8 cellular contexts compared by ENCODE assay signal in the genomic region with DNA sequence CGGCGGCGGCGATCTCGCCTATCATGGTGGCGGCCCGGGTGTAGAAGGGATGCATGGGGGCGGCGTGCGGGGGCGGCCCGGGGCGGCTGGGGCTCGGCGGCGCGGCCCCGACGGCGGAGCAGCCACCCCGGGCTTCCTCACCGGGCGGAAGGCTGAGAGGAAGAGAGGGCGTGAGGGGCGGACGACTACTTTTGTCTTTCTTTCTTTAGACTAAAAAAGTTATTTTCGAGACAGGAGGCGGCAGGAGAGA. TPM values are rescaled to one million over a fixed set of nuclear protein-coding genes. Genes with fewer than 3 reads are reported as not detected.
DNase-seq lines count a peak whose midpoint lies in the region; ATAC-seq and TF ChIP-seq lines count a peak whose summit lies in the region.

No MANE protein-coding gene starts in this region.

- no peaks in the 10 kb centered on the region for H3K27me3 ChIP-seq in CD4-positive, alpha-beta memory T cell (ENCODE audit: insufficient read depth, low read length)
- H3K27me3 ChIP-seq in heart right ventricle (no peaks in the 10 kb centered on the region), skeletal muscle satellite cell (ENCODE audit: control insufficient read depth, insufficient read depth, low read length) (no peaks in the 10 kb centered on the region)

- peak overlapping the region; percentile 86 for H3K27ac ChIP-seq in CD4-positive, alpha-beta memory T cell (ENCODE audit: low read depth, low read length)
- peak overlapping the region; percentile 84 to 99 (median 98) for H3K27ac ChIP-seq in heart right ventricle

- CTCF ChIA-PET in CD4-positive, alpha-beta memory T cell (lab: Charles Lee; ENCODE audit: partially characterized antibody): interaction anchor here (0.6 to 6.6 kb wide), 36 partner anchors 12 to 763 kb away, joined by 3 to 91 read pairs (median 4); no protein-coding TSS in a partner anchor
- CTCF ChIA-PET in activated CD4-positive, alpha-beta memory T cell treated with anti-CD3 and anti-CD28 coated beads, Interleukin-2, amount 10 ng/mL, durations not matched to agents 7 days and 5 days (lab: Charles Lee): interaction anchor here (0.6 to 4.8 kb wide), 20 partner anchors 8 to 764 kb away, joined by 3 to 48 read pairs (median 9); no protein-coding TSS in a partner anchor

- DNase-seq in CD4-positive, alpha-beta memory T cell: no peak
- DNase-seq in activated CD4-positive, alpha-beta memory T cell treated with anti-CD3 and anti-CD28 coated beads, Interleukin-2, amount 10 ng/mL, durations not matched to agents 7 days and 5 days: no peak
- no peak for DNase-seq in heart right ventricle
- DNase-seq in NCI-H2081 (lab: John Stamatoyannopoulos, UW): no peak
- DNase-seq in NCI-H2081 treated with DMSO at 0.1 percent for 48 hours (lab: John Stamatoyannopoulos, UW): no peak
- no peak for DNase-seq in activated effector memory CD4-positive, alpha-beta T cell treated with anti-CD3 and anti-CD28 coated beads, Interleukin-2, amount 50 U/mL, for 16 hours

- H3K27me3 Mint-ChIP-seq in CD4-positive, alpha-beta memory T cell: no peaks in the 10 kb centered on the region
- no peaks in the 10 kb centered on the region for H3K27me3 Mint-ChIP-seq in activated CD4-positive, alpha-beta memory T cell treated with anti-CD3 and anti-CD28 coated beads, Interleukin-2, amount 10 ng/mL, durations not matched to agents 7 days and 5 days

- peak overlapping the region; percentile 92 to 100 (median 100) for H3K4me3 Mint-ChIP-seq in CD4-positive, alpha-beta memory T cell
- peak overlapping the region; percentile 99 for H3K4me3 Mint-ChIP-seq in activated CD4-positive, alpha-beta memory T cell treated with anti-CD3 and anti-CD28 coated beads, Interleukin-2, amount 10 ng/mL, durations not matched to agents 7 days and 5 days

- peaks cover 0 to 18% (median under 1%) of the 10 kb centered on the region in 8 donors for H3K9me3 Mint-ChIP-seq in CD4-positive, alpha-beta memory T cell
- H3K9me3 Mint-ChIP-seq in activated CD4-positive, alpha-beta memory T cell treated with anti-CD3 and anti-CD28 coated beads, Interleukin-2, amount 10 ng/mL, durations not matched to agents 7 days and 5 days: no peaks in the 10 kb centered on the region

- peak; percentile 18 for ATAC-seq in HG02642 (IDR thresholded peaks at IDR 0.05; ENCODE audit: poor library complexity, unreplicated experiment)
- ATAC-seq in heart right ventricle: peak in 6 of 8 donors; percentile 0 to 11 (median 0)

- H3K4me3 ChIP-seq in CD4-positive, alpha-beta memory T cell (ENCODE audit: low read length in 2 of 2): peak overlapping the region in 1 of 2 donors; percentile 83
- H3K4me3 ChIP-seq in heart right ventricle: peak overlapping the region; percentile 83 to 98 (median 90)
- peak overlapping the region; percentile 92 for H3K4me3 ChIP-seq in skeletal muscle satellite cell (ENCODE audit: low read length)

- peaks cover 33% of the 10 kb centered on the region for H3K36me3 ChIP-seq in CD4-positive, alpha-beta memory T cell (ENCODE audit: insufficient read depth, low read length)
- H3K36me3 ChIP-seq in heart right ventricle: peaks cover 0 to 43% (median 5%) of the 10 kb centered on the region in 9 donors
- H3K36me3 ChIP-seq in skeletal muscle satellite cell (ENCODE audit: insufficient read depth, low read length): peaks cover 33% of the 10 kb centered on the region

- H3K9me3 ChIP-seq in CD4-positive, alpha-beta memory T cell (ENCODE audit: control insufficient read depth in 1 of 2, low read length in 2 of 2): no peaks in the 10 kb centered on the region
- H3K9me3 ChIP-seq in heart right ventricle (no peaks in the 10 kb centered on the region), skeletal muscle satellite cell (replicated peaks; ENCODE audit: low read length) (no peaks in the 10 kb centered on the region)

- no peak for TF ChIP-seq CTCF in heart right ventricle (IDR thresholded peaks at IDR 0.05)

- H3K4me2 ChIP-seq in skeletal muscle satellite cell (ENCODE audit: low read length): peak overlapping the region; percentile 83

- peaks cover 23% of the 10 kb centered on the region for H3K4me1 ChIP-seq in CD4-positive, alpha-beta memory T cell (ENCODE audit: insufficient read depth, low read length)
- peaks cover 0 to 31% (median 8%) of the 10 kb centered on the region in 9 donors for H3K4me1 ChIP-seq in heart right ventricle
- peaks cover 11% of the 10 kb centered on the region for H3K4me1 ChIP-seq in skeletal muscle satellite cell (ENCODE audit: control insufficient read depth, insufficient read depth, low read length)

- POLR2A ChIA-PET in CD4-positive, alpha-beta memory T cell (lab: Charles Lee; ENCODE audit: partially characterized antibody): interaction anchor here (0.5 to 10.8 kb wide), 118 partner anchors 11 to 784 kb away, joined by 3 to 630 read pairs (median 6); a partner anchor contains a TSS
- POLR2A ChIA-PET in activated CD4-positive, alpha-beta memory T cell treated with anti-CD3 and anti-CD28 coated beads, Interleukin-2, amount 10 ng/mL, durations not matched to agents 7 days and 5 days (lab: Charles Lee): interaction anchor here (0.6 to 7.0 kb wide), 77 partner anchors 9 to 1297 kb away, joined by 3 to 397 read pairs (median 6); a partner anchor contains a TSS

- peaks cover 61 to 62% of the 10 kb centered on the region in 2 donors for H3K36me3 Mint-ChIP-seq in CD4-positive, alpha-beta memory T cell
- peaks cover 65% of the 10 kb centered on the region for H3K36me3 Mint-ChIP-seq in activated CD4-positive, alpha-beta memory T cell treated with anti-CD3 and anti-CD28 coated beads, Interleukin-2, amount 10 ng/mL, durations not matched to agents 7 days and 5 days (ENCODE audit: low read depth)

- H3K9ac ChIP-seq in skeletal muscle satellite cell (ENCODE audit: low read depth, low read length): peak overlapping the region; percentile 96

- intact Hi-C loops in CD4-positive, alpha-beta memory T cell (cut with micrococcal nuclease): loop anchor here (1.0 to 5.0 kb wide), 2 partner anchors 362 to 763 kb away; no protein-coding TSS in a partner anchor
- intact Hi-C loops in heart right ventricle (cut with DNase I): loop anchor here (2.0 to 10.0 kb wide), 24 partner anchors 82 to 761 kb away; no protein-coding TSS in a partner anchor

- peaks cover 9 to 37% (median 21%) of the 10 kb centered on the region in 4 donors for H3K4me1 Mint-ChIP-seq in CD4-positive, alpha-beta memory T cell
- peaks cover 27% of the 10 kb centered on the region for H3K4me1 Mint-ChIP-seq in activated CD4-positive, alpha-beta memory T cell treated with anti-CD3 and anti-CD28 coated beads, Interleukin-2, amount 10 ng/mL, durations not matched to agents 7 days and 5 days

- H3K27ac Mint-ChIP-seq in CD4-positive, alpha-beta memory T cell: peak overlapping the region; percentile 95 to 100 (median 100)
- H3K27ac Mint-ChIP-seq in activated CD4-positive, alpha-beta memory T cell treated with anti-CD3 and anti-CD28 coated beads, Interleukin-2, amount 10 ng/mL, durations not matched to agents 7 days and 5 days: peak overlapping the region; percentile 98

- WGBS in heart right ventricle, 2 donors: 0 to 1% methylated on average over 28 of the region's 28 CpGs

RNA-seq across cellular contexts. Expression of a gene that starts 0.2 kb away (rescaled TPM):
- total RNA-seq in CD4-positive, alpha-beta memory T cell: 100 to 1,000 TPM; 431 to 469 TPM
- polyA plus RNA-seq in CD4-positive, alpha-beta memory T cell: 100 to 1,000 TPM; 339 to 765 TPM
- 100 to 1,000 TPM; 217 to 227 TPM for total RNA-seq in activated CD4-positive, alpha-beta memory T cell treated with anti-CD3 and anti-CD28 coated beads, Interleukin-2, amount 10 ng/mL, durations not matched to agents 7 days and 5 days
- total RNA-seq in heart right ventricle: 100 to 1,000 TPM in 2 of 10 donors, 10 to 100 TPM in 8; 54.4 to 127 (median 71.3) TPM
- 10 to 100 TPM; 20.0 to 33.4 TPM for polyA plus RNA-seq in heart right ventricle
- 9.8 and 10.9 TPM in 2 replicates for total RNA-seq in skeletal muscle satellite cell (2012; rRNA removed)
